Comparison of ENCODE assay signal across 1 cellular context in genomic region chrX:154526901-154527675, GRCh38.
TF ChIP-seq lines count a peak whose summit lies in the region.

No MANE protein-coding gene starts in this region.

TF ChIP-seq in K562, 482 proteins besides CTCF, POLR2A, EP300 and RAD21 (continues in another document):
- TF ChIP-seq ZBTB49 (CRISPR knock-in tag; IDR thresholded peaks at IDR 0.05; ENCODE audit: borderline replicate concordance), result no peak
- no peak for TF ChIP-seq POLR2G (IDR thresholded peaks at IDR 0.05; ENCODE audit: low read depth, low read length)
- TF ChIP-seq SMARCC2 (IDR thresholded peaks at IDR 0.05; ENCODE audit: low read depth), result no peak
- peak; percentile 88; the same call in 1 of the 2 replicates for TF ChIP-seq TFAP4 (CRISPR knock-in tag; IDR thresholded peaks at IDR 0.05; ENCODE audit: borderline replicate concordance)
- no peak for TF ChIP-seq BHLHE40 (IDR thresholded peaks at IDR 0.05; ENCODE audit: low read length)
- no peak for TF ChIP-seq ZNF507 (tag; conservative IDR thresholded peaks at IDR 0.05)
- TF ChIP-seq ZBTB7A (IDR thresholded peaks at IDR 0.05; ENCODE audit: borderline replicate concordance, control insufficient read depth, low read depth, low read length), result no peak
- TF ChIP-seq GABPB2 (CRISPR knock-in tag; conservative IDR thresholded peaks at IDR 0.05), result no peak
- TF ChIP-seq NFYB (IDR thresholded peaks at IDR 0.05; ENCODE audit: extremely low read depth, insufficient read length), result no peak
- no peak for TF ChIP-seq CBX8 (IDR thresholded peaks at IDR 0.05; ENCODE audit: borderline replicate concordance, extremely low read depth, low read depth, low read length, poor library complexity, severe bottlenecking)
- no peak for TF ChIP-seq PATZ1 (CRISPR knock-in tag; IDR thresholded peaks at IDR 0.05; ENCODE audit: borderline replicate concordance)
- no peak for TF ChIP-seq BRD9 (IDR thresholded peaks at IDR 0.05; ENCODE audit: low read depth, partially characterized antibody)
- TF ChIP-seq, protein P1, sequence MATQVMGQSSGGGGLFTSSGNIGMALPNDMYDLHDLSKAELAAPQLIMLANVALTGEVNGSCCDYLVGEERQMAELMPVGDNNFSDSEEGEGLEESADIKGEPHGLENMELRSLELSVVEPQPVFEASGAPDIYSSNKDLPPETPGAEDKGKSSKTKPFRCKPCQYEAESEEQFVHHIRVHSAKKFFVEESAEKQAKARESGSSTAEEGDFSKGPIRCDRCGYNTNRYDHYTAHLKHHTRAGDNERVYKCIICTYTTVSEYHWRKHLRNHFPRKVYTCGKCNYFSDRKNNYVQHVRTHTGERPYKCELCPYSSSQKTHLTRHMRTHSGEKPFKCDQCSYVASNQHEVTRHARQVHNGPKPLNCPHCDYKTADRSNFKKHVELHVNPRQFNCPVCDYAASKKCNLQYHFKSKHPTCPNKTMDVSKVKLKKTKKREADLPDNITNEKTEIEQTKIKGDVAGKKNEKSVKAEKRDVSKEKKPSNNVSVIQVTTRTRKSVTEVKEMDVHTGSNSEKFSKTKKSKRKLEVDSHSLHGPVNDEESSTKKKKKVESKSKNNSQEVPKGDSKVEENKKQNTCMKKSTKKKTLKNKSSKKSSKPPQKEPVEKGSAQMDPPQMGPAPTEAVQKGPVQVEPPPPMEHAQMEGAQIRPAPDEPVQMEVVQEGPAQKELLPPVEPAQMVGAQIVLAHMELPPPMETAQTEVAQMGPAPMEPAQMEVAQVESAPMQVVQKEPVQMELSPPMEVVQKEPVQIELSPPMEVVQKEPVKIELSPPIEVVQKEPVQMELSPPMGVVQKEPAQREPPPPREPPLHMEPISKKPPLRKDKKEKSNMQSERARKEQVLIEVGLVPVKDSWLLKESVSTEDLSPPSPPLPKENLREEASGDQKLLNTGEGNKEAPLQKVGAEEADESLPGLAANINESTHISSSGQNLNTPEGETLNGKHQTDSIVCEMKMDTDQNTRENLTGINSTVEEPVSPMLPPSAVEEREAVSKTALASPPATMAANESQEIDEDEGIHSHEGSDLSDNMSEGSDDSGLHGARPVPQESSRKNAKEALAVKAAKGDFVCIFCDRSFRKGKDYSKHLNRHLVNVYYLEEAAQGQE (CRISPR knock-in tag; IDR thresholded peaks at IDR 0.05; ENCODE audit: low read depth), result no peak
- TF ChIP-seq RBM14 (IDR thresholded peaks at IDR 0.05; ENCODE audit: borderline replicate concordance, insufficient read depth, low read depth, low read length), result no peak
- TF ChIP-seq, protein P2, sequence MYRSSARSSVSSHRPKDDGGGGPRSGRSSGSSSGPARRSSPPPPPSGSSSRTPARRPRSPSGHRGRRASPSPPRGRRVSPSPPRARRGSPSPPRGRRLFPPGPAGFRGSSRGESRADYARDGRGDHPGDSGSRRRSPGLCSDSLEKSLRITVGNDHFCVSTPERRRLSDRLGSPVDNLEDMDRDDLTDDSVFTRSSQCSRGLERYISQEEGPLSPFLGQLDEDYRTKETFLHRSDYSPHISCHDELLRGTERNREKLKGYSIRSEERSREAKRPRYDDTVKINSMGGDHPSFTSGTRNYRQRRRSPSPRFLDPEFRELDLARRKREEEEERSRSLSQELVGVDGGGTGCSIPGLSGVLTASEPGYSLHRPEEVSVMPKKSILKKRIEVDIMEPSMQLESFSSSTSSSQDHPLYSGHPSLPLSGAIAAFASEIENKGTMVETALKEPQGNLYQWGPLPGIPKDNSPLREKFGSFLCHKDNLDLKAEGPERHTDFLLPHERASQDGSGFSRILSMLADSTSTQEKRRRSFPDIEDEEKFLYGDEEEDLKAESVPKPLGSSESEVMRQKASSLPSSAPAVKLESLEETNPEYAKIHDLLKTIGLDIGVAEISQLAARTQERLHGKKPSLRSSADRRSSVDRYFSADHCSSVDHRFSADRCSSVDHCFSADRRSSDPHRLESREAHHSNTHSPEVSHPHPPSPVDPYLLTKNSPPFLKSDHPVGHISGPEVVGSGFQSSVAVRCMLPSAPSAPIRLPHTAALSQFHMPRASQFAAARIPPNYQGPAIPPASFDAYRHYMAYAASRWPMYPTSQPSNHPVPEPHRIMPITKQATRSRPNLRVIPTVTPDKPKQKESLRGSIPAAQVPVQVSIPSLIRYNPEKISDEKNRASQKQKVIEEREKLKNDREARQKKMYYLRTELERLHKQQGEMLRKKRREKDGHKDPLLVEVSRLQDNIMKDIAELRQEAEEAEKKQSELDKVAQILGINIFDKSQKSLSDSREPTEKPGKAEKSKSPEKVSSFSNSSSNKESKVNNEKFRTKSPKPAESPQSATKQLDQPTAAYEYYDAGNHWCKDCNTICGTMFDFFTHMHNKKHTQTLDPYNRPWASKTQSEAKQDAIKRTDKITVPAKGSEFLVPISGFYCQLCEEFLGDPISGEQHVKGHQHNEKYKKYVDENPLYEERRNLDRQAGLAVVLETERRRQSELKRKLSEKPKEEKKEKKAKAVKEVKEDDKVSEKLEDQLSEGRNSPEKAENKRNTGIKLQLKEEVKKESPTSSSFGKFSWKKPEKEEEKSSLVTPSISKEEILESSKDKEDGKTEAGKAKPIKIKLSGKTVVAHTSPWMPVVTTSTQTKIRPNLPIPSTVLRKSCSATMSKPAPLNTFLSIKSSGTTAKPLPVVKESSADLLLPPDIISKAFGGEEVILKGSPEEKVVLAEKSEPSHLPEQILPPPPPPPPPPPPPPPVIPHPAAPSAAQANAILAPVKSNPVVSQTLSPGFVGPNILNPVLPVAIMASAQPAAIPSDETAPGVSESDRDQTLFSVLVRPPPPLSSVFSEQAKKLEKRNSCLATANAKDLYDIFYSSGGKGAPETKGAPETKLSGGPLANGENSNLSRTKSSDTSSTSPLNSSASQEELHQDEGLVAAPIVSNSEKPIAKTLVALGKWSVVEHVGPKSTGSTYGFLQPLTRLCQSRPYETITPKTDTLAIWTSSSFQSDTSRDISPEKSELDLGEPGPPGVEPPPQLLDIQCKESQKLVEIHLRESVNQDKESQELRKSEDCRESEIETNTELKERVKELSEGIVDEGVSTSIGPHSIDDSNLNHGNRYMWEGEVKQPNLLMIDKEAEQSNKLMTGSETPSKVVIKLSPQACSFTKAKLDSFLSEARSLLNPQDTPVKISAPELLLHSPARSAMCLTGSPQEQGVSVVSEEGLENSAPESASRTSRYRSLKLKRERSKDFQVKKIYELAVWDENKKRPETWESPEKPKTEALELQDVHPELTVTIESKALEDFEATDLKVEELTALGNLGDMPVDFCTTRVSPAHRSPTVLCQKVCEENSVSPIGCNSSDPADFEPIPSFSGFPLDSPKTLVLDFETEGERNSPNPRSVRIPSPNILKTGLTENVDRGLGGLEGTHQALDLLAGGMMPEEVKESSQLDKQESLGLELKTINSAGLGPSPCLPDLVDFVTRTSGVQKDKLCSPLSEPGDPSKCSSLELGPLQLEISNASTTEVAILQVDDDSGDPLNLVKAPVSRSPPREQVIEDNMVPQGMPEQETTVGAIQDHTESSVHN (IDR thresholded peaks at IDR 0.05; ENCODE audit: borderline replicate concordance in 1 of 2, low read depth in 1 of 2), result no peak
- TF ChIP-seq MED1 (CRISPR knock-in tag; IDR thresholded peaks at IDR 0.05; ENCODE audit: borderline replicate concordance), result no peak
- TF ChIP-seq, protein P3, sequence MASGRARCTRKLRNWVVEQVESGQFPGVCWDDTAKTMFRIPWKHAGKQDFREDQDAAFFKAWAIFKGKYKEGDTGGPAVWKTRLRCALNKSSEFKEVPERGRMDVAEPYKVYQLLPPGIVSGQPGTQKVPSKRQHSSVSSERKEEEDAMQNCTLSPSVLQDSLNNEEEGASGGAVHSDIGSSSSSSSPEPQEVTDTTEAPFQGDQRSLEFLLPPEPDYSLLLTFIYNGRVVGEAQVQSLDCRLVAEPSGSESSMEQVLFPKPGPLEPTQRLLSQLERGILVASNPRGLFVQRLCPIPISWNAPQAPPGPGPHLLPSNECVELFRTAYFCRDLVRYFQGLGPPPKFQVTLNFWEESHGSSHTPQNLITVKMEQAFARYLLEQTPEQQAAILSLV (tag; IDR thresholded peaks at IDR 0.05), result no peak
- TF ChIP-seq, protein P4, sequence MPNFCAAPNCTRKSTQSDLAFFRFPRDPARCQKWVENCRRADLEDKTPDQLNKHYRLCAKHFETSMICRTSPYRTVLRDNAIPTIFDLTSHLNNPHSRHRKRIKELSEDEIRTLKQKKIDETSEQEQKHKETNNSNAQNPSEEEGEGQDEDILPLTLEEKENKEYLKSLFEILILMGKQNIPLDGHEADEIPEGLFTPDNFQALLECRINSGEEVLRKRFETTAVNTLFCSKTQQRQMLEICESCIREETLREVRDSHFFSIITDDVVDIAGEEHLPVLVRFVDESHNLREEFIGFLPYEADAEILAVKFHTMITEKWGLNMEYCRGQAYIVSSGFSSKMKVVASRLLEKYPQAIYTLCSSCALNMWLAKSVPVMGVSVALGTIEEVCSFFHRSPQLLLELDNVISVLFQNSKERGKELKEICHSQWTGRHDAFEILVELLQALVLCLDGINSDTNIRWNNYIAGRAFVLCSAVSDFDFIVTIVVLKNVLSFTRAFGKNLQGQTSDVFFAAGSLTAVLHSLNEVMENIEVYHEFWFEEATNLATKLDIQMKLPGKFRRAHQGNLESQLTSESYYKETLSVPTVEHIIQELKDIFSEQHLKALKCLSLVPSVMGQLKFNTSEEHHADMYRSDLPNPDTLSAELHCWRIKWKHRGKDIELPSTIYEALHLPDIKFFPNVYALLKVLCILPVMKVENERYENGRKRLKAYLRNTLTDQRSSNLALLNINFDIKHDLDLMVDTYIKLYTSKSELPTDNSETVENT (CRISPR knock-in tag; IDR thresholded peaks at IDR 0.05), result no peak
- no peak for TF ChIP-seq SMARCE1 (IDR thresholded peaks at IDR 0.05)
- no peak for TF ChIP-seq DIDO1 (tag; IDR thresholded peaks at IDR 0.05; ENCODE audit: low read depth)
- no peak for TF ChIP-seq ZNF696 (CRISPR knock-in tag; conservative IDR thresholded peaks at IDR 0.05)
- no peak for TF ChIP-seq XRCC3 (IDR thresholded peaks at IDR 0.05)
- TF ChIP-seq ZNF282 (CRISPR knock-in tag; IDR thresholded peaks at IDR 0.05), result no peak
- TF ChIP-seq TCF15 (CRISPR knock-in tag; IDR thresholded peaks at IDR 0.05), result no peak
- TF ChIP-seq, protein P5, sequence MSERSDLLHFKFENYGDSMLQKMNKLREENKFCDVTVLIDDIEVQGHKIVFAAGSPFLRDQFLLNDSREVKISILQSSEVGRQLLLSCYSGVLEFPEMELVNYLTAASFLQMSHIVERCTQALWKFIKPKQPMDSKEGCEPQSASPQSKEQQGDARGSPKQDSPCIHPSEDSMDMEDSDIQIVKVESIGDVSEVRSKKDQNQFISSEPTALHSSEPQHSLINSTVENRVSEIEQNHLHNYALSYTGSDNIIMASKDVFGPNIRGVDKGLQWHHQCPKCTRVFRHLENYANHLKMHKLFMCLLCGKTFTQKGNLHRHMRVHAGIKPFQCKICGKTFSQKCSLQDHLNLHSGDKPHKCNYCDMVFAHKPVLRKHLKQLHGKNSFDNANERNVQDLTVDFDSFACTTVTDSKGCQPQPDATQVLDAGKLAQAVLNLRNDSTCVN (CRISPR knock-in tag; IDR thresholded peaks at IDR 0.05), result no peak
- TF ChIP-seq PHF20 (IDR thresholded peaks at IDR 0.05; ENCODE audit: partially characterized antibody), result no peak
- no peak for TF ChIP-seq CBFB (CRISPR knock-in tag; IDR thresholded peaks at IDR 0.05)
- TF ChIP-seq SMC3 (conservative IDR thresholded peaks at IDR 0.05; ENCODE audit: insufficient read depth, low read depth, low read length), result peak; percentile 62
- no peak for TF ChIP-seq U2AF2 (optimal IDR thresholded peaks at IDR 0.05; ENCODE audit: low read depth, low read length)
- TF ChIP-seq NCOA4 (IDR thresholded peaks at IDR 0.05; ENCODE audit: partially characterized antibody), result no peak
